Comparison of ENCODE assay signal across 7 cellular contexts in the genomic region with DNA sequence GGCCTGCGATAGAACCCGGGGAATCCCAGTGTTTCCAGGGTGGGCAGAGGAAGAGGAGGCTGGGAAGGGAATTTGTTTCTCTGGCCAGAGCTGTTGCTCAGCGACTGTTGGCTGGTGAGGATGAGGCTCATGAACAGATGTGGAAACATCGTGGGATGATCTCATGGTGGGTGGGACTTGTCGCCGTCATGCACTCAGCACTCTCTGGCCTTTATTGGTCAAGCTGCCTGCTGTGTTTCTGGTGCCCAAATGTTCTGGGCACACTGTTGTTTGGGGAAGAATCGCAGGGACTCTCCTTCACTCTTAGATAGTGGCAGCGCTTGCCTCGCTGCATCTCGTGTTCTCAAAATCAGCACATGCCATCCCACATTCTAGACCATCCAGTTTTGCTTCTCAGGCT.
A peak's percentile ranks its signal among the peaks of the same experiment; 100 is the strongest.
DNase-seq lines count a peak whose midpoint lies in the region; ATAC-seq and TF ChIP-seq lines count a peak whose summit lies in the region.

No MANE protein-coding gene starts in this region.

- no peaks in the 10 kb centered on the region for H3K9me3 ChIP-seq in body of pancreas

- H3K4me3 ChIP-seq in body of pancreas = no peak overlapping the region
- no peak overlapping the region for H3K4me3 ChIP-seq in kidney epithelial cell (ENCODE audit: low read depth, low read length)

- H3K27ac ChIP-seq in body of pancreas = no peak overlapping the region

- H3K36me3 ChIP-seq in body of pancreas (replicated peaks in 1 of 2; ENCODE audit: insufficient read depth in 1 of 2, low read depth in 2 of 2) = no peaks in the 10 kb centered on the region
- no peaks in the 10 kb centered on the region for H3K36me3 ChIP-seq in kidney epithelial cell (ENCODE audit: control insufficient read depth, insufficient read depth, low read length)

- peaks cover 8% of the 10 kb centered on the region for H3K4me1 ChIP-seq in body of pancreas

- TF ChIP-seq CTCF in body of pancreas (IDR thresholded peaks at IDR 0.05) (no peak), kidney epithelial cell (IDR thresholded peaks at IDR 0.05; ENCODE audit: insufficient read depth, low read length, poor library complexity, severe bottlenecking) (no peak)

- WGBS in body of pancreas, 2 donors = 73 to 91% methylated on average over 9 to 10 of the region's 10 CpGs

- no peak for TF ChIP-seq POLR2A in body of pancreas (IDR thresholded peaks at IDR 0.05)

- no peaks in the 10 kb centered on the region for H3K27me3 ChIP-seq in body of pancreas
- no peaks in the 10 kb centered on the region for H3K27me3 ChIP-seq in kidney epithelial cell (ENCODE audit: control insufficient read depth, insufficient read depth, low read length)

- peak; percentile 58 for ATAC-seq in body of pancreas

- DNase-seq in HT1080 (ENCODE audit: low read depth) (peak; percentile 67), body of pancreas (peak; percentile 22 to 48 (median 34)), kidney epithelial cell (ENCODE audit: low read depth) (peak; percentile 49), superior temporal gyrus (ENCODE audit: extremely low spot score) (peak; percentile 96), foreskin melanocyte (no peak), NOMO-1 (lab: John Stamatoyannopoulos, UW; ENCODE audit: unreplicated experiment in 2 of 2) (no peak)
- DNase-seq in effector CD4-positive, alpha-beta T cell = no peak

- intact Hi-C loops in body of pancreas (cut with DNase I) = no loop called here

Comparison
In these comparisons a context has a peak if more than half of its experiments do, and no peak if none do; other contexts are left out.
1. DNase-seq: peak in HT1080 (single experiment), body of pancreas (4 of 4), kidney epithelial cell (single experiment) and superior temporal gyrus (single experiment); none in effector CD4-positive, alpha-beta T cell (single experiment), foreskin melanocyte (single experiment) and NOMO-1 (0 of 2).